In genomic region chr13:35979378-35979911, GRCh38 we compare ENCODE assay signal across 10 cellular contexts.
A peak's percentile ranks its signal among the peaks of the same experiment; 100 is the strongest.
DNase-seq lines count a peak whose midpoint lies in the region; ATAC-seq and TF ChIP-seq lines count a peak whose summit lies in the region.
"Had no signal": no experiment of that assay in that cellular context is flagged by ENCODE, and none has a peak within 500 bp of the region (broad histone marks: within the 10 kb centered on the region; RNA-seq: fewer than 3 reads in every experiment).

No MANE protein-coding gene starts in this region.

- no peaks in the 10 kb centered on the region for H3K4me1 Mint-ChIP-seq in stimulated activated memory B cell treated with anti-CD40 and anti-IgM and Interleukin-4, amounts not matched to agents 10 μg/mL and 1 μg/mL and 100 μg/mL, for 72 hours
- H3K4me1 Mint-ChIP-seq in immature natural killer cell = no peaks in the 10 kb centered on the region

- in situ Hi-C loops in ACHN (cut with HindIII; ENCODE audit: low pct_ligation_motif_present, low pct_unique_long_range_greater_than_20kb, low sequenced_read_pairs) (no loop called here), SK-MEL-5 (cut with HindIII; ENCODE audit: low pct_unique_long_range_greater_than_20kb, low sequenced_read_pairs) (no loop called here)

- H3K36me3 Mint-ChIP-seq in stimulated activated memory B cell treated with anti-CD40 and anti-IgM and Interleukin-4, amounts not matched to agents 10 μg/mL and 1 μg/mL and 100 μg/mL, for 72 hours = no peaks in the 10 kb centered on the region
- H3K36me3 Mint-ChIP-seq in immature natural killer cell = no peaks in the 10 kb centered on the region

- DNase-seq in ACHN = peak; percentile 32
- DNase-seq in SK-MEL-5 (ENCODE audit: low read depth, low spot score) = peak; percentile 25
- DNase-seq in fibroblast of villous mesenchyme (ENCODE audit: low read depth) = peak; percentile 71
- peak; percentile 94 for DNase-seq in osteoblast (ENCODE audit: insufficient read length, low spot score, missing footprints)
- DNase-seq in immature natural killer cell = no peak
- DNase-seq in activated CD8-positive, alpha-beta memory T cell treated with anti-CD3 and anti-CD28 coated beads, Interleukin-2, amount 50 U/mL, for 4 hours = no peak
- DNase-seq in D341Med (ENCODE audit: low spot score) = no peak
- DNase-seq: activated CD8-positive, alpha-beta memory T cell treated with anti-CD3 and anti-CD28 coated beads, Interleukin-2, amount 50 U/mL, for 48 hours; CD4-positive, alpha-beta T cell had no signal

- no peaks in the 10 kb centered on the region for H4K20me1 ChIP-seq in osteoblast (ENCODE audit: insufficient read depth, low read length)

- no peak overlapping the region for H3K4me3 ChIP-seq in fibroblast of villous mesenchyme (ENCODE audit: low read depth, low read length)
- peak overlapping the region; percentile 13 for H3K4me3 ChIP-seq in osteoblast (ENCODE audit: insufficient read depth, low read length)

- H3K27me3 Mint-ChIP-seq in stimulated activated memory B cell treated with anti-CD40 and anti-IgM and Interleukin-4, amounts not matched to agents 10 μg/mL and 1 μg/mL and 100 μg/mL, for 72 hours = no peaks in the 10 kb centered on the region
- no peaks in the 10 kb centered on the region for H3K27me3 Mint-ChIP-seq in immature natural killer cell (ENCODE audit: low read depth in 3 of 3)
- H3K27me3 Mint-ChIP-seq: CD4-positive, alpha-beta T cell had no signal

- no peak for ATAC-seq in stimulated activated memory B cell treated with anti-CD40 and anti-IgM and Interleukin-4, amounts not matched to agents 10 μg/mL and 1 μg/mL and 100 μg/mL, for 72 hours

- H3K4me1 ChIP-seq in osteoblast (ENCODE audit: insufficient read depth, low read length) = peaks cover 14% of the 10 kb centered on the region

- H3K9me3 ChIP-seq in osteoblast (ENCODE audit: low read depth, low read length) = no peaks in the 10 kb centered on the region

- peak overlapping the region; percentile 92 for H3K27ac ChIP-seq in osteoblast (ENCODE audit: low read depth, low read length)

- peak overlapping the region; percentile 66 for H2AFZ ChIP-seq in osteoblast (ENCODE audit: low read length)

- H3K9me3 Mint-ChIP-seq in stimulated activated memory B cell treated with anti-CD40 and anti-IgM and Interleukin-4, amounts not matched to agents 10 μg/mL and 1 μg/mL and 100 μg/mL, for 72 hours = peaks cover 2% of the 10 kb centered on the region
- H3K9me3 Mint-ChIP-seq in immature natural killer cell = peaks cover 0 to 5% (median 0%) of the 10 kb centered on the region in 6 donors

- no peak overlapping the region for H3K4me3 Mint-ChIP-seq in stimulated activated memory B cell treated with anti-CD40 and anti-IgM and Interleukin-4, amounts not matched to agents 10 μg/mL and 1 μg/mL and 100 μg/mL, for 72 hours
- H3K4me3 Mint-ChIP-seq in immature natural killer cell = no peak overlapping the region
- H3K4me3 Mint-ChIP-seq: CD4-positive, alpha-beta T cell had no signal

- no peak overlapping the region for H3K27ac Mint-ChIP-seq in stimulated activated memory B cell treated with anti-CD40 and anti-IgM and Interleukin-4, amounts not matched to agents 10 μg/mL and 1 μg/mL and 100 μg/mL, for 72 hours
- no peak overlapping the region for H3K27ac Mint-ChIP-seq in immature natural killer cell
- H3K27ac Mint-ChIP-seq: CD4-positive, alpha-beta T cell had no signal

- no peak for TF ChIP-seq CTCF in fibroblast of villous mesenchyme (IDR thresholded peaks at IDR 0.05; ENCODE audit: insufficient read depth, low read depth, low read length)
- no peak for TF ChIP-seq CTCF in osteoblast (IDR thresholded peaks at IDR 0.05; ENCODE audit: extremely low read depth, low read depth, low read length)

- H3K36me3 ChIP-seq in osteoblast (ENCODE audit: insufficient read depth, low read length) = no peaks in the 10 kb centered on the region

- H3K27me3 ChIP-seq in osteoblast (ENCODE audit: insufficient read depth, low read length) = peaks cover 5% of the 10 kb centered on the region

- H3K79me2 ChIP-seq in osteoblast (ENCODE audit: insufficient read depth, low read length) = no peaks in the 10 kb centered on the region

- H3K4me2 ChIP-seq in osteoblast (ENCODE audit: insufficient read depth, low read length) = peak overlapping the region; percentile 62

Comparison
In these comparisons a context has a peak if more than half of its experiments do, and no peak if none do; other contexts are left out.
1. DNase-seq: peak in ACHN (single experiment), SK-MEL-5 (single experiment), fibroblast of villous mesenchyme (single experiment) and osteoblast (single experiment); none in immature natural killer cell (0 of 3), activated CD8-positive, alpha-beta memory T cell treated with anti-CD3 and anti-CD28 coated beads, Interleukin-2, amount 50 U/mL, for 4 hours (single experiment) and D341Med (single experiment).